Comparison of ENCODE assay signal across 20 cellular contexts in the genomic region with DNA sequence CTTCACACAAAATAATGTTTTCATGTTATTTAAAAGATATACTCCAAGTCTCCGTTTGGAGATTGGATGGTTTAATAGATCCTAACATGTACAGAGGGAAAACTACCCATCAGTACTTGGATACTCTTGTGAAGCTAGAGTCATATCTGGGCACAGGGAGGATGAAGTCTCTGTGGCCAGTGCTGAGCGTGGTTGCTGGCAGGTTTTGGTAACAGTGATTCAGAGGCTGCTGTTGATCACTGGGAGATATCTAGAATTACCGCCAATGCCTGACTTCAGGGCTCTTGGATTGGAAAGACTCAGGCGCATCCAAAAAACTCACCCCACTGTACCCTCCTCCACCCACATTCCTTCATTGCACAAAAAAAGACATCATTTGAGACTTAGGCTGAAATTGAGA.
DNase-seq lines count a peak whose midpoint lies in the region; ATAC-seq, FAIRE-seq and TF ChIP-seq lines count a peak whose summit lies in the region.
"Had no signal": no experiment of that assay in that cellular context is flagged by ENCODE, and none has a peak within 500 bp of the region (broad histone marks: within the 10 kb centered on the region; RNA-seq: fewer than 3 reads in every experiment).

No MANE protein-coding gene starts in this region.

- no peak for FAIRE-seq in H54 (lab: Jason Lieb, UNC)
- FAIRE-seq: HTR-8/SVneo had no signal

- DNase-seq in H4 (ENCODE audit: low spot score) (peak; percentile 33), iris pigment epithelial cell (ENCODE audit: low read depth) (peak; percentile 25), stromal cell of bone marrow (ENCODE audit: low read depth) (peak; percentile 83), putamen (ENCODE audit: low spot score) (no peak), T-helper 2 cell (no peak), H54 (ENCODE audit: insufficient read length, low spot score) (no peak), DMS 273 treated with DMSO at 0.1 percent for 48 hours (lab: John Stamatoyannopoulos, UW) (no peak)
- DNase-seq: activated naive CD4-positive, alpha-beta T cell treated with Interleukin-2 at 50 U/mL for 16 hours; activated T-cell treated with anti-CD3 and anti-CD28 coated beads for 4 hours; colonic mucosa; HFFc6; NCI-H1694; NCI-H2227 treated with DMSO at 0.1 percent for 48 hours; NK-92 treated with Interleukin-12 subunit alpha and Interleukin-12 subunit beta, amount 100 ng/mL, for 24 hours; occipital lobe; RPMI8226; sigmoid colon had no signal

- TF ChIP-seq POLR2A in H54 (IDR thresholded peaks at IDR 0.05; ENCODE audit: low read depth, low read length), result no peak

- peak; percentile 64 for ATAC-seq in SK-N-SH treated with all-trans-retinoic acid at 6 μM for 48 hours
- ATAC-seq: left lobe of liver had no signal

TF ChIP-seq in SK-N-SH treated with all-trans-retinoic acid at 6 μM for 48 hours, 23 proteins besides CTCF, POLR2A, EP300 and RAD21:
- TF ChIP-seq GLIS3 (CRISPR knock-in tag; IDR thresholded peaks at IDR 0.05), result no peak
- no peak for TF ChIP-seq RARB (CRISPR knock-in tag; IDR thresholded peaks at IDR 0.05)
- TF ChIP-seq, protein P1, sequence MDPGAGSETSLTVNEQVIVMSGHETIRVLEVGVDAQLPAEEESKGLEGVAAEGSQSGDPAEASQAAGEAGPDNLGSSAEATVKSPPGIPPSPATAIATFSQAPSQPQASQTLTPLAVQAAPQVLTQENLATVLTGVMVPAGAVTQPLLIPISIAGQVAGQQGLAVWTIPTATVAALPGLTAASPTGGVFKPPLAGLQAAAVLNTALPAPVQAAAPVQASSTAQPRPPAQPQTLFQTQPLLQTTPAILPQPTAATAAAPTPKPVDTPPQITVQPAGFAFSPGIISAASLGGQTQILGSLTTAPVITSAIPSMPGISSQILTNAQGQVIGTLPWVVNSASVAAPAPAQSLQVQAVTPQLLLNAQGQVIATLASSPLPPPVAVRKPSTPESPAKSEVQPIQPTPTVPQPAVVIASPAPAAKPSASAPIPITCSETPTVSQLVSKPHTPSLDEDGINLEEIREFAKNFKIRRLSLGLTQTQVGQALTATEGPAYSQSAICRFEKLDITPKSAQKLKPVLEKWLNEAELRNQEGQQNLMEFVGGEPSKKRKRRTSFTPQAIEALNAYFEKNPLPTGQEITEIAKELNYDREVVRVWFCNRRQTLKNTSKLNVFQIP (CRISPR knock-in tag; IDR thresholded peaks at IDR 0.05; ENCODE audit: borderline replicate concordance, low read depth), result no peak
- no peak for TF ChIP-seq PPARA (CRISPR knock-in tag; IDR thresholded peaks at IDR 0.05; ENCODE audit: borderline replicate concordance)
- no peak for TF ChIP-seq ZNF8 (CRISPR knock-in tag; IDR thresholded peaks at IDR 0.05)
- TF ChIP-seq TOX (CRISPR knock-in tag; IDR thresholded peaks at IDR 0.05; ENCODE audit: borderline replicate concordance), result no peak
- TF ChIP-seq ARNTL (CRISPR knock-in tag; IDR thresholded peaks at IDR 0.05; ENCODE audit: borderline replicate concordance, low read depth), result no peak
- no peak for TF ChIP-seq SNAI2 (CRISPR knock-in tag; IDR thresholded peaks at IDR 0.05)
- TF ChIP-seq, protein P2, sequence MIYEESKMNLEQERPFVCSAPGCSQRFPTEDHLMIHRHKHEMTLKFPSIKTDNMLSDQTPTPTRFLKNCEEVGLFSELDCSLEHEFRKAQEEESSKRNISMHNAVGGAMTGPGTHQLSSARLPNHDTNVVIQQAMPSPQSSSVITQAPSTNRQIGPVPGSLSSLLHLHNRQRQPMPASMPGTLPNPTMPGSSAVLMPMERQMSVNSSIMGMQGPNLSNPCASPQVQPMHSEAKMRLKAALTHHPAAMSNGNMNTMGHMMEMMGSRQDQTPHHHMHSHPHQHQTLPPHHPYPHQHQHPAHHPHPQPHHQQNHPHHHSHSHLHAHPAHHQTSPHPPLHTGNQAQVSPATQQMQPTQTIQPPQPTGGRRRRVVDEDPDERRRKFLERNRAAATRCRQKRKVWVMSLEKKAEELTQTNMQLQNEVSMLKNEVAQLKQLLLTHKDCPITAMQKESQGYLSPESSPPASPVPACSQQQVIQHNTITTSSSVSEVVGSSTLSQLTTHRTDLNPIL (CRISPR knock-in tag; IDR thresholded peaks at IDR 0.05; ENCODE audit: low read depth), result no peak
- TF ChIP-seq, protein P3, sequence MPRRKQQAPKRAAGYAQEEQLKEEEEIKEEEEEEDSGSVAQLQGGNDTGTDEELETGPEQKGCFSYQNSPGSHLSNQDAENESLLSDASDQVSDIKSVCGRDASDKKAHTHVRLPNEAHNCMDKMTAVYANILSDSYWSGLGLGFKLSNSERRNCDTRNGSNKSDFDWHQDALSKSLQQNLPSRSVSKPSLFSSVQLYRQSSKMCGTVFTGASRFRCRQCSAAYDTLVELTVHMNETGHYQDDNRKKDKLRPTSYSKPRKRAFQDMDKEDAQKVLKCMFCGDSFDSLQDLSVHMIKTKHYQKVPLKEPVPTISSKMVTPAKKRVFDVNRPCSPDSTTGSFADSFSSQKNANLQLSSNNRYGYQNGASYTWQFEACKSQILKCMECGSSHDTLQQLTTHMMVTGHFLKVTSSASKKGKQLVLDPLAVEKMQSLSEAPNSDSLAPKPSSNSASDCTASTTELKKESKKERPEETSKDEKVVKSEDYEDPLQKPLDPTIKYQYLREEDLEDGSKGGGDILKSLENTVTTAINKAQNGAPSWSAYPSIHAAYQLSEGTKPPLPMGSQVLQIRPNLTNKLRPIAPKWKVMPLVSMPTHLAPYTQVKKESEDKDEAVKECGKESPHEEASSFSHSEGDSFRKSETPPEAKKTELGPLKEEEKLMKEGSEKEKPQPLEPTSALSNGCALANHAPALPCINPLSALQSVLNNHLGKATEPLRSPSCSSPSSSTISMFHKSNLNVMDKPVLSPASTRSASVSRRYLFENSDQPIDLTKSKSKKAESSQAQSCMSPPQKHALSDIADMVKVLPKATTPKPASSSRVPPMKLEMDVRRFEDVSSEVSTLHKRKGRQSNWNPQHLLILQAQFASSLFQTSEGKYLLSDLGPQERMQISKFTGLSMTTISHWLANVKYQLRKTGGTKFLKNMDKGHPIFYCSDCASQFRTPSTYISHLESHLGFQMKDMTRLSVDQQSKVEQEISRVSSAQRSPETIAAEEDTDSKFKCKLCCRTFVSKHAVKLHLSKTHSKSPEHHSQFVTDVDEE (CRISPR knock-in tag; IDR thresholded peaks at IDR 0.05), result no peak
- no peak for TF ChIP-seq OSR1 (CRISPR knock-in tag; IDR thresholded peaks at IDR 0.05)
TF ChIP-seq in SK-N-SH treated with all-trans-retinoic acid at 6 μM for 48 hours: peak in this region for 0.

Comparison
In these comparisons a context has a peak if more than half of its experiments do, and no peak if none do; other contexts are left out.
1. DNase-seq: peak in H4 (single experiment), iris pigment epithelial cell (single experiment) and stromal cell of bone marrow (single experiment); none in putamen (single experiment), T-helper 2 cell (0 of 5), H54 (single experiment) and DMS 273 treated with DMSO at 0.1 percent for 48 hours (single experiment).